ENCODE assay signal across 3 cellular contexts in the genomic region with DNA sequence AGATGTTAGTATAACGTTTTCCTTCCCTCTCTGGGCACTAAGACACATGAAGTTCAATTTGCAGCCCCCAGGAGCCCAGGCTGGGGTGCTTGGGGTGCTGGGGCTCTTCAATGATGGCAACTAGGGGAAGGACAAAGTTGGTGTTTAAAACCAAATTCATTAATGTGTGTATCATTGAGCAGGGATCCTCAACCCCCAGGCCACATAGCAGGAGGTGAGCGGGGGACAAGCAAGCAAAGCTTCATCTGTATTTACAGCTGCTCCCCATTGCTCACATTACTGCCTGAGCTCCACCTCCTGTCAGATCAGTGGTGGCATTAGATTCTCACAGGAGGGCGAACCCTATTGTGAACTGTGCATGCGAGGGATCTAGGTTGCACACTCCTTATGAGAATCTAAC. TPM values are rescaled to one million over a fixed set of nuclear protein-coding genes. Genes with fewer than 3 reads are reported as not detected.
"Had no signal": no experiment of that assay in that cellular context is flagged by ENCODE, and none has a peak within 500 bp of the region (broad histone marks: within the 10 kb centered on the region; RNA-seq: fewer than 3 reads in every experiment).

No MANE protein-coding gene starts in this region.

RNA-seq across cellular contexts. Expression of a gene that starts 56.4 kb away (rescaled TPM):
- total RNA-seq: HFFc6, HT1080 had no signal
- polyA plus RNA-seq: IgD-negative memory B cell had no signal
